1 cellular context compared by ENCODE assay signal in genomic region chr1:202134645-202135172, GRCh38.
TF ChIP-seq lines count a peak whose summit lies in the region.

No MANE protein-coding gene starts in this region.

TF ChIP-seq in K562, 482 proteins besides CTCF, POLR2A, EP300 and RAD21:
- TF ChIP-seq SMAD2 (IDR thresholded peaks at IDR 0.05; ENCODE audit: low read depth, low read length) (no peak), TAF9B (IDR thresholded peaks at IDR 0.05; ENCODE audit: partially characterized antibody) (no peak), ZNF695 (CRISPR knock-in tag; IDR thresholded peaks at IDR 0.05) (no peak), ERF (CRISPR knock-in tag; IDR thresholded peaks at IDR 0.05) (no peak)
